5 cellular contexts compared by ENCODE assay signal in genomic region chr19:54362733-54363132, GRCh38. TPM values are rescaled to one million over a fixed set of nuclear protein-coding genes. Genes with fewer than 3 reads are reported as not detected.
"Had no signal": no experiment of that assay in that cellular context is flagged by ENCODE, and none has a peak within 500 bp of the region (broad histone marks: within the 10 kb centered on the region; RNA-seq: fewer than 3 reads in every experiment).

No MANE protein-coding gene starts in this region.

RNA-seq across cellular contexts. Expression of gene LAIR1, which starts 2.0 kb away (rescaled TPM):
- total RNA-seq: chondrocyte, mammary epithelial cell, neural crest cell, SK-MEL-5 had no signal
- polyA plus RNA-seq: mammary epithelial cell had no signal

RNA-seq across cellular contexts. Expression of gene LILRA4, which starts 23.8 kb away (rescaled TPM):
- total RNA-seq: aorta, chondrocyte, mammary epithelial cell, neural crest cell, SK-MEL-5 had no signal
- polyA plus RNA-seq: aorta, mammary epithelial cell had no signal

RNA-seq across cellular contexts. Expression of gene LILRA5, which starts 49.8 kb away (rescaled TPM):
- total RNA-seq: chondrocyte, mammary epithelial cell, neural crest cell, SK-MEL-5 had no signal
- polyA plus RNA-seq: mammary epithelial cell had no signal

RNA-seq across cellular contexts. Expression of gene TTYH1, which starts 52.5 kb away (rescaled TPM):
- total RNA-seq: chondrocyte had no signal
- polyA plus RNA-seq: mammary epithelial cell had no signal
